In the genomic region with DNA sequence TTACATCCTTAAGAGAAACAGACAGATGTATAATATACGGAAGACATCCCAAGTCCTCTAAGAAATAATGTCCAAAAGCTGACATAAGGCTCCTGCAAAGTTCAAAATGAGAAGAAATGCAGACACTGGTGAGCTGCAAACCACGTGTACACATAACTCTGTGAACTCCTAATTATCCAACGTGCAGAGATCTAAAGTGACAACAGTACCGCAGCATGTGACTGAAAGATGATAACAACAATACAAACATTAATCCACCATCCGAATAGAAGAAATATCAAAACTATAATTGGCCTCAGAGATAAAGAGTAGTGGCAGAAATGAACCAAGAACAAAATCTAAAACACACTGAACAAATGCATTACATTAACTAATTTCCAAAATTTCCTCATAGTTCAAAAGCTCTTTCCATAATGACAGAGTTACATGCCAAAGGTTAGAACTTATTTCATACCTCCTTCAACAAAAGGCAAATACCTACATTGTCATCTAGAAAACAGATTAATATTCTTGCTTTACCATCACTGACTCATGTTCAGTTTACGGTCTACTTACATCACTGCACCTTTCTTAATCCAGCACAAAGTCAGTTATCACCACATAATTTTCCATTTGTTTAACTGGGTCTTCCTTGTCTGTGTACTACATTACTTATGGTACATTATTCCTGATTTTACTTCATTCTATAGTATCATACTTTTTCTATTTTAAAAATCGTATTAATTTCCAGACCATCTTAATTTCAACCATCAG, we compare ENCODE assay signal across 13 cellular contexts. TPM values are rescaled to one million over a fixed set of nuclear protein-coding genes. Genes with fewer than 3 reads are reported as not detected.
DNase-seq lines count a peak whose midpoint lies in the region; ATAC-seq and TF ChIP-seq lines count a peak whose summit lies in the region.
"Had no signal": no experiment of that assay in that cellular context is flagged by ENCODE, and none has a peak within 500 bp of the region (broad histone marks: within the 10 kb centered on the region; RNA-seq: fewer than 3 reads in every experiment).

No MANE protein-coding gene starts in this region.

- TF ChIP-seq CTCF in Caco-2 (IDR thresholded peaks at IDR 0.05; ENCODE audit: insufficient read depth in 1 of 2, low read depth in 1 of 2, low read length in 1 of 2, severe bottlenecking in 1 of 2, unreplicated experiment in 1 of 2) (no peak), PC-3 (conservative IDR thresholded peaks at IDR 0.05; ENCODE audit: low read depth, low read length) (no peak), fibroblast of lung (conservative IDR thresholded peaks at IDR 0.05 in 1 of 2, IDR thresholded peaks at IDR 0.05 in 1 of 2; ENCODE audit: low read depth in 1 of 2, low read length in 2 of 2) (no peak), colonic mucosa (IDR thresholded peaks at IDR 0.05) (no peak), heart left ventricle (IDR thresholded peaks at IDR 0.05) (no peak)

- H3K27me3 ChIP-seq in ACC112 (ENCODE audit: insufficient read depth, low read length) = no peaks in the 10 kb centered on the region
- H3K27me3 ChIP-seq in Caco-2 (replicated peaks; ENCODE audit: control insufficient read depth, insufficient read depth, low read length) = no peaks in the 10 kb centered on the region
- H3K27me3 ChIP-seq in PC-3 (ENCODE audit: low read length) = no peaks in the 10 kb centered on the region
- H3K27me3 ChIP-seq in fibroblast of lung (ENCODE audit: control insufficient read depth, insufficient read depth, low read length) = no peaks in the 10 kb centered on the region
- H3K27me3 ChIP-seq in colonic mucosa = no peaks in the 10 kb centered on the region
- H3K27me3 ChIP-seq in heart left ventricle = no peaks in the 10 kb centered on the region

- H3K9me2 ChIP-seq in PC-3 (replicated peaks; ENCODE audit: low read length) = no peaks in the 10 kb centered on the region

- H3K4me3 ChIP-seq in ACC112 (ENCODE audit: low read depth, low read length) (peak overlapping the region; percentile 98), Caco-2 (ENCODE audit: low read depth, low read length) (no peak overlapping the region), PC-3 (ENCODE audit: low read length) (peak overlapping the region; percentile 87), fibroblast of lung (replicated peaks in 1 of 4; ENCODE audit: control extremely low read depth in 1 of 4, insufficient read depth in 1 of 4, low read depth in 3 of 4, low read length in 4 of 4) (peak overlapping the region in 3 of 4 experiments; percentile 3 to 95 (median 85)), colonic mucosa (no peak overlapping the region), heart left ventricle (peak overlapping the region in 2 of 12 donors; percentile 89 to 91)

- H3K36me3 ChIP-seq in ACC112 (ENCODE audit: insufficient read depth, low read length) = no peaks in the 10 kb centered on the region
- H3K36me3 ChIP-seq in Caco-2 (ENCODE audit: control insufficient read depth, insufficient read depth, low read length) = no peaks in the 10 kb centered on the region
- H3K36me3 ChIP-seq in PC-3 (ENCODE audit: low read depth, low read length) = no peaks in the 10 kb centered on the region
- no peaks in the 10 kb centered on the region for H3K36me3 ChIP-seq in fibroblast of lung (ENCODE audit: control insufficient read depth, insufficient read depth, low read length)
- no peaks in the 10 kb centered on the region for H3K36me3 ChIP-seq in colonic mucosa
- no peaks in the 10 kb centered on the region for H3K36me3 ChIP-seq in heart left ventricle

- peaks cover 69% of the 10 kb centered on the region for H3K79me2 ChIP-seq in ACC112 (ENCODE audit: control insufficient read depth, insufficient read depth, low read length, unreplicated experiment)
- peaks cover 70% of the 10 kb centered on the region for H3K79me2 ChIP-seq in PC-3 (ENCODE audit: low read length)
- H3K79me2 ChIP-seq in fibroblast of lung (ENCODE audit: control insufficient read depth, insufficient read depth, low read length) = peaks cover 66% of the 10 kb centered on the region

- no peaks in the 10 kb centered on the region for H3K9me3 ChIP-seq in Caco-2
- no peaks in the 10 kb centered on the region for H3K9me3 ChIP-seq in PC-3 (ENCODE audit: low read length)
- H3K9me3 ChIP-seq in fibroblast of lung (ENCODE audit: control insufficient read depth, insufficient read depth, low read depth, low read length) = no peaks in the 10 kb centered on the region
- H3K9me3 ChIP-seq in colonic mucosa = no peaks in the 10 kb centered on the region
- no peaks in the 10 kb centered on the region for H3K9me3 ChIP-seq in heart left ventricle

- no peaks in the 10 kb centered on the region for H3F3A ChIP-seq in PC-3 (ENCODE audit: low read length, unreplicated experiment)

- POLR2A ChIA-PET in Caco-2 (lab: Charles Lee) (no interaction called here), PC-3 (lab: Charles Lee; ENCODE audit: unreplicated experiment) (no interaction called here)

- H4K20me1 ChIP-seq in PC-3 (ENCODE audit: low read length) (peaks cover 57% of the 10 kb centered on the region), fibroblast of lung (ENCODE audit: control insufficient read depth, extremely low read depth, insufficient read depth, low read length) (peaks cover 1% of the 10 kb centered on the region)

- TF ChIP-seq POLR2A in heart left ventricle (IDR thresholded peaks at IDR 0.05) = no peak

- intact Hi-C loops in Caco-2 (cut with micrococcal nuclease; ENCODE audit: unreplicated experiment) (no loop called here), PC-3 (cut with micrococcal nuclease) (loop anchor here (10.0 kb wide), 1 partner anchor 362 kb away; the partner anchor contains the start of gene GOLIM4), colonic mucosa (cut with DNase I) (loop anchor here (10.0 kb wide), 1 partner anchor 312 kb away; no protein-coding TSS in a partner anchor), heart left ventricle (cut with DNase I) (loop anchor here in 8 of 10 donors (10.0 kb wide), 6 partner anchors 82 to 362 kb away; partner anchors contain the start of gene GOLIM4 (in 1 of the 8))

- H3K27ac ChIP-seq in ACC112 (ENCODE audit: low read depth, low read length) (no peak overlapping the region), PC-3 (ENCODE audit: low read length) (no peak overlapping the region), fibroblast of lung (ENCODE audit: insufficient read depth, low read length) (no peak overlapping the region), colonic mucosa (no peak overlapping the region), heart left ventricle (no peak overlapping the region)

- peaks cover 31% of the 10 kb centered on the region for H3K4me1 Mint-ChIP-seq in Caco-2 (ENCODE audit: low read depth, unreplicated experiment)

- ATAC-seq in PC-3 (no peak), heart left ventricle (no peak)
- ATAC-seq: activated CD8-positive, alpha-beta T cell treated with anti-CD3 and anti-CD28 coated beads, Interleukin-2, amount 10 ng/mL, durations not matched to agents 7 days and 5 days had no signal

- H3K4me2 ChIP-seq in PC-3 (ENCODE audit: low read length) (peak overlapping the region; percentile 81), fibroblast of lung (ENCODE audit: extremely low read depth, insufficient read depth, low read length) (peak overlapping the region; percentile 49)

- H3K27ac Mint-ChIP-seq in Caco-2 (ENCODE audit: unreplicated experiment) = no peak overlapping the region
- H3K27ac Mint-ChIP-seq: activated CD8-positive, alpha-beta T cell treated with anti-CD3 and anti-CD28 coated beads, Interleukin-2, amount 10 ng/mL, durations not matched to agents 7 days and 5 days; mesothelial cell of epicardium had no signal

- no peaks in the 10 kb centered on the region for H3K27me3 Mint-ChIP-seq in Caco-2 (ENCODE audit: insufficient read depth, unreplicated experiment)

- no peaks in the 10 kb centered on the region for H3K9me3 Mint-ChIP-seq in Caco-2 (ENCODE audit: unreplicated experiment)
- H3K9me3 Mint-ChIP-seq: mesothelial cell of epicardium had no signal

- no peak for DNase-seq in Caco-2
- DNase-seq in PC-3 = peak; percentile 28
- DNase-seq in fibroblast of lung (ENCODE audit: low read depth in 2 of 2) = no peak
- DNase-seq in activated gamma-delta T cell (lab: John Stamatoyannopoulos, UW) = no peak
- DNase-seq in colonic mucosa = no peak
- no peak for DNase-seq in SW480 (ENCODE audit: low spot score)
- DNase-seq in heart left ventricle = no peak
- DNase-seq: activated CD8-positive, alpha-beta T cell treated with anti-CD3 and anti-CD28 coated beads, Interleukin-2, amount 10 ng/mL, durations not matched to agents 7 days and 5 days; anterior cingulate cortex; NCI-H187 treated with DMSO at 0.1 percent for 48 hours; T-helper 2 cell had no signal

- H3K4me1 ChIP-seq in ACC112 (ENCODE audit: control insufficient read depth, insufficient read depth, low read length, unreplicated experiment) (peaks cover 57% of the 10 kb centered on the region), Caco-2 (peaks cover 12% of the 10 kb centered on the region; the same call in 1 of the 2 replicates), PC-3 (ENCODE audit: insufficient read depth, low read length) (peaks cover 35% of the 10 kb centered on the region), fibroblast of lung (ENCODE audit: control insufficient read depth, extremely low read depth, insufficient read depth, low read length) (peaks cover 2% of the 10 kb centered on the region), colonic mucosa (peaks cover 4% of the 10 kb centered on the region), heart left ventricle (peaks cover 4 to 77% (median 55%) of the 10 kb centered on the region in 12 donors)

- no peaks in the 10 kb centered on the region for H3K36me3 Mint-ChIP-seq in Caco-2 (ENCODE audit: insufficient read depth, unreplicated experiment)
- H3K36me3 Mint-ChIP-seq: mesothelial cell of epicardium had no signal

- H3K9ac ChIP-seq in PC-3 (ENCODE audit: low read length) = no peak overlapping the region
- no peak overlapping the region for H3K9ac ChIP-seq in fibroblast of lung (ENCODE audit: insufficient read depth, low read length)
- H3K9ac ChIP-seq in colonic mucosa (ENCODE audit: low read depth in 2 of 2, low read length in 2 of 2) = no peak overlapping the region

- WGBS in heart left ventricle, 4 donors = 39 to 54% (median 49%) methylated on average over 7 of the region's 7 CpGs

- BruUV-seq in Caco-2 (replicated peaks; lab: Mats Ljungman, UMichigan) (no TSS peak), PC-3 (replicated peaks; lab: Mats Ljungman, UMichigan) (no TSS peak)

- H3K4me3 Mint-ChIP-seq in Caco-2 (ENCODE audit: unreplicated experiment) = peak overlapping the region; percentile 32
- H3K4me3 Mint-ChIP-seq: activated CD8-positive, alpha-beta T cell treated with anti-CD3 and anti-CD28 coated beads, Interleukin-2, amount 10 ng/mL, durations not matched to agents 7 days and 5 days; mesothelial cell of epicardium had no signal

- CTCF ChIA-PET in Caco-2 (lab: Charles Lee) = no interaction called here
- CTCF ChIA-PET in PC-3 (lab: Charles Lee) = no interaction called here

- H2AFZ ChIP-seq in ACC112 (ENCODE audit: low read length, unreplicated experiment) (no peak overlapping the region), PC-3 (ENCODE audit: low read length) (no peak overlapping the region), fibroblast of lung (ENCODE audit: low read length) (no peak overlapping the region)

RNA-seq across cellular contexts. Expression of gene PDCD10, which starts 2.2 kb away (rescaled TPM):
- total RNA-seq in Caco-2 (2022) = 65.7 and 65.8 TPM in 2 replicates
- total RNA-seq in PC-3 (2014; rRNA removed) = 80.5 and 105 TPM in 2 replicates
- 45.2 and 46.6 TPM in 2 replicates for total RNA-seq in fibroblast of lung
- 77.0 and 90.4 TPM in 2 replicates for polyA plus RNA-seq in fibroblast of lung
- 47.0 and 49.7 TPM in 2 replicates for polyA plus RNA-seq in fibroblast of lung (2012)
- polyA minus RNA-seq in fibroblast of lung (ENCODE audit: low replicate concordance) = 1.7 and 5.3 TPM in 2 replicates
- 10 to 100 TPM; 67.3 to 87.0 TPM for total RNA-seq in colonic mucosa
- 10 to 100 TPM; 32.1 to 53.9 (median 41.1) TPM for total RNA-seq in heart left ventricle
- 10 to 100 TPM; 12.6 to 72.4 TPM for polyA plus RNA-seq in heart left ventricle

RNA-seq across cellular contexts. Expression of gene SERPINI1, which starts 3.0 kb away (rescaled TPM):
- 3.7 and 4.4 TPM in 2 replicates for total RNA-seq in Caco-2 (2022)
- total RNA-seq in PC-3 (2014; rRNA removed) = 0.52 and 1.3 TPM in 2 replicates
- 1.3 and 5.8 TPM in 2 replicates for total RNA-seq in fibroblast of lung
- polyA plus RNA-seq in fibroblast of lung = 3.0 and 3.7 TPM in 2 replicates
- 2.7 and 3.5 TPM in 2 replicates for polyA plus RNA-seq in fibroblast of lung (2012)
- 5.4 TPM in 1 of 2 replicates, not detected in the other for polyA minus RNA-seq in fibroblast of lung (ENCODE audit: low replicate concordance)
- total RNA-seq in colonic mucosa = 1 to 10 TPM; 1.1 to 1.3 TPM
- total RNA-seq in heart left ventricle = 10 to 100 TPM in 5 of 9 donors, 1 to 10 TPM in 4; 5.6 to 18.5 (median 10.9) TPM
- 10 to 100 TPM in 1 of 2 donors, 1 to 10 TPM in 1; 7.9 to 10.7 TPM for polyA plus RNA-seq in heart left ventricle

Comparison
In these comparisons a context has a peak if more than half of its experiments do, and no peak if none do; other contexts are left out.
1. H3K4me3 ChIP-seq: peak in ACC112 (single experiment), PC-3 (single experiment) and fibroblast of lung (3 of 4); none in Caco-2 (single experiment) and colonic mucosa (single experiment).